8 cellular contexts compared by ENCODE assay signal in genomic region chr18:56650944-56651770, GRCh38. TPM values are rescaled to one million over a fixed set of nuclear protein-coding genes. Genes with fewer than 3 reads are reported as not detected.
A peak's percentile ranks its signal among the peaks of the same experiment; 100 is the strongest.
DNase-seq lines count a peak whose midpoint lies in the region; ATAC-seq lines count a peak whose summit lies in the region.

WDR7 (plus strand) TSS chr18:56651359; CDS start chr18:56672516, 21,157 bp downstream.

- H2AFZ ChIP-seq in mesenchymal stem cell (ENCODE audit: low read depth, low read length): peak within 1 kb of the TSS; percentile 99

- peak within 1 kb of the TSS; percentile 83 for H3K9ac ChIP-seq in NT2/D1 (ENCODE audit: insufficient read length, low read depth)
- peak within 1 kb of the TSS; percentile 85 for H3K9ac ChIP-seq in endocrine pancreas (ENCODE audit: control insufficient read depth, insufficient read depth, low read length)
- peak within 1 kb of the TSS; percentile 92 for H3K9ac ChIP-seq in mesenchymal stem cell (ENCODE audit: low read length)

- DNase-seq in COR-L47 (lab: John Stamatoyannopoulos, UW) (peak; percentile 99), HUDEP-2 (lab: John Stamatoyannopoulos, UW; ENCODE audit: unreplicated experiment in 76 of 76) (peak; percentile 67 to 99 (median 97)), NT2/D1 (ENCODE audit: low read depth, low spot score) (peak; percentile 91), mesenchymal stem cell (peak; percentile 99)
- DNase-seq in activated CD8-positive, alpha-beta memory T cell treated with anti-CD3 and anti-CD28 coated beads, Interleukin-2, amount 10 ng/mL, durations not matched to agents 7 days and 5 days: peak; percentile 98
- peak; percentile 83 for DNase-seq in stimulated activated CD8-positive, alpha-beta memory T cell treated with anti-CD3 and anti-CD28 coated beads, Interleukin-12 subunit alpha, Interleukin-12 subunit beta, amount 100 ng/mL, for 4 hours (ENCODE audit: low read depth)

- peaks cover 17% of the 10 kb centered on the region for H3K36me3 Mint-ChIP-seq in activated CD8-positive, alpha-beta memory T cell treated with anti-CD3 and anti-CD28 coated beads, Interleukin-2, amount 10 ng/mL, durations not matched to agents 7 days and 5 days

- H3K36me3 ChIP-seq in NT2/D1 (ENCODE audit: insufficient read depth, insufficient read length, low read length) (peaks cover 2% of the 10 kb centered on the region), endocrine pancreas (ENCODE audit: control insufficient read depth, insufficient read depth, low read length) (no peaks in the 10 kb centered on the region), mesenchymal stem cell (ENCODE audit: control insufficient read depth in 1 of 2, insufficient read depth in 2 of 2, low read depth in 1 of 2, low read length in 2 of 2) (no peaks in the 10 kb centered on the region)

- H2BK15ac ChIP-seq in mesenchymal stem cell (ENCODE audit: low read depth, poor library complexity, severe bottlenecking): no peak within 1 kb of the TSS

- H3K4me1 ChIP-seq in NT2/D1 (ENCODE audit: insufficient read depth, insufficient read length) (no peaks in the 10 kb centered on the region), endocrine pancreas (ENCODE audit: control insufficient read depth, insufficient read depth, low read length) (peaks cover 13% of the 10 kb centered on the region), mesenchymal stem cell (ENCODE audit: control insufficient read depth, insufficient read depth, low read depth, low read length) (peaks cover 3% of the 10 kb centered on the region)

- H2BK5ac ChIP-seq in mesenchymal stem cell (ENCODE audit: low read depth, low read length, poor library complexity, severe bottlenecking): no peak within 1 kb of the TSS

- peak within 1 kb of the TSS; percentile 3 to 71 for H3K18ac ChIP-seq in mesenchymal stem cell (ENCODE audit: low read depth in 1 of 2, low read length in 2 of 2)

- peak within 1 kb of the TSS in 1 of 2 experiments; percentile 50 for H3K23ac ChIP-seq in mesenchymal stem cell (ENCODE audit: low read length in 2 of 2)

- H3K4ac ChIP-seq in mesenchymal stem cell (ENCODE audit: low read depth in 1 of 2, low read length in 2 of 2): peak within 1 kb of the TSS; percentile 59 to 88

- peak within 1 kb of the TSS in 1 of 2 experiments; percentile 93 for H3K14ac ChIP-seq in mesenchymal stem cell (ENCODE audit: low read length in 2 of 2)

- H3K27ac ChIP-seq in mesenchymal stem cell (ENCODE audit: low read length, poor library complexity, severe bottlenecking): peak within 1 kb of the TSS; percentile 33

- peak within 1 kb of the TSS; percentile 96 for H3K4me2 ChIP-seq in mesenchymal stem cell (ENCODE audit: low read length, poor library complexity, severe bottlenecking)

- CTCF ChIA-PET in activated CD8-positive, alpha-beta memory T cell treated with anti-CD3 and anti-CD28 coated beads, Interleukin-2, amount 10 ng/mL, durations not matched to agents 7 days and 5 days (lab: Charles Lee): interaction anchor here (0.6 to 5.2 kb wide), 9 partner anchors 10 to 87 kb away, joined by 3 to 16 read pairs (median 5); partner anchors contain the start of gene TXNL1

- H3K9me3 Mint-ChIP-seq in activated CD8-positive, alpha-beta memory T cell treated with anti-CD3 and anti-CD28 coated beads, Interleukin-2, amount 10 ng/mL, durations not matched to agents 7 days and 5 days (ENCODE audit: low read depth): peaks cover 3% of the 10 kb centered on the region

- peak within 1 kb of the TSS; percentile 64 for H4K91ac ChIP-seq in mesenchymal stem cell (ENCODE audit: low read length)

- H3K4me3 ChIP-seq in NT2/D1 (ENCODE audit: insufficient read length, low read depth) (peak within 1 kb of the TSS; percentile 81), endocrine pancreas (ENCODE audit: control insufficient read depth, insufficient read depth, low read length) (peak within 1 kb of the TSS; percentile 97), mesenchymal stem cell (ENCODE audit: insufficient read depth in 1 of 2, low read depth in 1 of 2, low read length in 2 of 2) (peak within 1 kb of the TSS; percentile 92 to 95)

- peak within 1 kb of the TSS; percentile 90 for H3K4me3 Mint-ChIP-seq in activated CD8-positive, alpha-beta memory T cell treated with anti-CD3 and anti-CD28 coated beads, Interleukin-2, amount 10 ng/mL, durations not matched to agents 7 days and 5 days

- no peaks in the 10 kb centered on the region for H3K27me3 Mint-ChIP-seq in activated CD8-positive, alpha-beta memory T cell treated with anti-CD3 and anti-CD28 coated beads, Interleukin-2, amount 10 ng/mL, durations not matched to agents 7 days and 5 days

- H4K8ac ChIP-seq in mesenchymal stem cell (ENCODE audit: low read length): peak within 1 kb of the TSS; percentile 96

- H2AK5ac ChIP-seq in mesenchymal stem cell (ENCODE audit: low read length, severe bottlenecking): no peak within 1 kb of the TSS

- H3K4me1 Mint-ChIP-seq in activated CD8-positive, alpha-beta memory T cell treated with anti-CD3 and anti-CD28 coated beads, Interleukin-2, amount 10 ng/mL, durations not matched to agents 7 days and 5 days: peaks cover 73% of the 10 kb centered on the region

- H3K9me3 ChIP-seq in NT2/D1 (ENCODE audit: insufficient read depth, low read length) (no peaks in the 10 kb centered on the region), endocrine pancreas (ENCODE audit: control insufficient read depth, low read length) (no peaks in the 10 kb centered on the region), mesenchymal stem cell (ENCODE audit: control insufficient read depth, low read length) (no peaks in the 10 kb centered on the region)

- H2BK120ac ChIP-seq in mesenchymal stem cell (ENCODE audit: low read depth, low read length): no peak within 1 kb of the TSS

- WGBS in mesenchymal stem cell: 1% methylated on average over 36 of the region's 47 CpGs

- H2BK12ac ChIP-seq in mesenchymal stem cell (ENCODE audit: low read length in 2 of 2): peak within 1 kb of the TSS in 1 of 2 experiments; percentile 45

- H3K27me3 ChIP-seq in NT2/D1 (ENCODE audit: insufficient read depth, insufficient read length): no peaks in the 10 kb centered on the region
- H3K27me3 ChIP-seq in endocrine pancreas (ENCODE audit: control insufficient read depth, insufficient read depth, low read length): no peaks in the 10 kb centered on the region
- H3K27me3 ChIP-seq in mesenchymal stem cell (ENCODE audit: control insufficient read depth in 1 of 2, insufficient read depth in 1 of 2, low read length in 2 of 2): no peaks in the 10 kb centered on the region

- H3K79me1 ChIP-seq in mesenchymal stem cell (replicated peaks; ENCODE audit: low read length, poor library complexity, severe bottlenecking): peaks cover 9% of the 10 kb centered on the region

- peak within 1 kb of the TSS; percentile 92 for H3K27ac Mint-ChIP-seq in activated CD8-positive, alpha-beta memory T cell treated with anti-CD3 and anti-CD28 coated beads, Interleukin-2, amount 10 ng/mL, durations not matched to agents 7 days and 5 days

- peak; percentile 96 for ATAC-seq in GM21381 (IDR thresholded peaks at IDR 0.05; ENCODE audit: unreplicated experiment)
- ATAC-seq in activated CD8-positive, alpha-beta memory T cell treated with anti-CD3 and anti-CD28 coated beads, Interleukin-2, amount 10 ng/mL, durations not matched to agents 7 days and 5 days: peak; percentile 92

RNA-seq across cellular contexts. Expression of gene WDR7, which starts in this region (rescaled TPM):
- total RNA-seq in activated CD8-positive, alpha-beta memory T cell treated with anti-CD3 and anti-CD28 coated beads, Interleukin-2, amount 10 ng/mL, durations not matched to agents 7 days and 5 days: 10 to 100 TPM; 35.9 to 43.3 TPM
- 9.5 TPM for polyA plus RNA-seq in mesenchymal stem cell (2013, experiment 1 of 2)
- 9.6 TPM for polyA plus RNA-seq in mesenchymal stem cell (2013, experiment 2 of 2)

Comparison
In these comparisons a context has a peak if more than half of its experiments do, and no peak if none do; other contexts are left out.
1. Peak in every context shown above with its lines: DNase-seq, ATAC-seq, H3K4me3 ChIP-seq and H3K27ac ChIP-seq.